In the genomic region with DNA sequence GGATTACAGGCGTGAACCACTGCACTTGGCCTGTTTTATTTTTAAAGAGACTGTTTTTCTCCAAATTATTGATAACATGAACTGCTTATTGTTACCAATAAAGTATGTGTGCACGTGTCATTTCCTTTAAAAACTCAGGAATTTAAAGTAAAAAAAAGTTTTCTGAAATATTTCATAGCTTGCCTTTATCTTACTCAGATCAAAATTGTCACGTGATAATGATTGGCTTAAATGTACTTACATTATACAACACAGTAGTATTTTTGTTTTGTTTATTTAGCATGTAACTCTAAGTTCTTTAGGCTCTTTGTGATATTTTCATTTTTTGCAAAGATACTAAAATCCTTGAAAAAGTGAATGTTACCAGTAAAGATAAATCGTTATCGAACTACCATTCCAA, we compare ENCODE assay signal across 29 cellular contexts.
"Had no signal": no experiment of that assay in that cellular context is flagged by ENCODE, and none has a peak within 500 bp of the region (broad histone marks: within the 10 kb centered on the region; RNA-seq: fewer than 3 reads in every experiment).

No MANE protein-coding gene starts in this region.

- H3K27me3 ChIP-seq: adrenal gland, brain microvascular endothelial cell, Peyer's patch, SJSA1 had no signal

- H3K4me3 Mint-ChIP-seq: activated CD4-positive, alpha-beta T cell treated with anti-CD3 and anti-CD28 coated beads for 36 hours; activated CD4-positive, alpha-beta T cell treated with anti-CD3 and anti-CD28 coated beads, Interleukin-2, amount 10 ng/mL, durations not matched to agents 7 days and 5 days; activated CD8-positive, alpha-beta T cell treated with anti-CD3 and anti-CD28 coated beads, Interleukin-2, amount 10 ng/mL, durations not matched to agents 7 days and 5 days; activated naive CD4-positive, alpha-beta T cell treated with anti-CD3 and anti-CD28 coated beads, Interleukin-2, amount 50 U/mL, for 24 hours; activated T-cell treated with anti-CD3 and anti-CD28 coated beads, Interleukin-2, amount 50 U/mL, for 24 hours; T-helper 1 cell treated with Interleukin-12 subunit alpha and Interleukin-12 subunit beta and Interleukin-4 antibody, amounts not matched to agents 30 μg/mL and 1 μg/mL, for 36 hours; T-helper 2 cell treated with Interferon-gamma antibody and Interleukin-4, amounts not matched to agents 5 μg/mL and 100 μg/mL, for 36 hours; WTC11 had no signal

- H3K9me3 Mint-ChIP-seq: activated T-cell treated with anti-CD3 and anti-CD28 coated beads, Interleukin-2, amount 50 U/mL, for 24 hours; activated T-helper 2 cell treated with anti-CD3 and anti-CD28 coated beads, Interferon-gamma antibody, Interleukin-2, Interleukin-4, amounts not matched to agents 10 μg/mL and 5 μg/mL and 100 μg/mL, durations not matched to agents 14 hours and 24 hours and 36 hours; T-helper 1 cell treated with Interleukin-12 subunit alpha and Interleukin-12 subunit beta and Interleukin-4 antibody, amounts not matched to agents 30 μg/mL and 1 μg/mL, for 36 hours; T-helper 2 cell treated with Interferon-gamma antibody and Interleukin-4, amounts not matched to agents 5 μg/mL and 100 μg/mL, for 36 hours; WTC11 had no signal

- H3K27ac Mint-ChIP-seq: activated CD4-positive, alpha-beta T cell treated with anti-CD3 and anti-CD28 coated beads for 36 hours; activated CD4-positive, alpha-beta T cell treated with anti-CD3 and anti-CD28 coated beads, Interleukin-2, amount 10 ng/mL, durations not matched to agents 7 days and 5 days; activated CD8-positive, alpha-beta T cell treated with anti-CD3 and anti-CD28 coated beads, Interleukin-2, amount 10 ng/mL, durations not matched to agents 7 days and 5 days; activated naive CD4-positive, alpha-beta T cell treated with anti-CD3 and anti-CD28 coated beads, Interleukin-2, amount 50 U/mL, for 24 hours; activated T-cell treated with anti-CD3 and anti-CD28 coated beads, Interleukin-2, amount 50 U/mL, for 24 hours; activated T-helper 2 cell treated with anti-CD3 and anti-CD28 coated beads, Interferon-gamma antibody, Interleukin-2, Interleukin-4, amounts not matched to agents 10 μg/mL and 5 μg/mL and 100 μg/mL, durations not matched to agents 14 hours and 24 hours and 36 hours; T-helper 1 cell treated with Interleukin-12 subunit alpha and Interleukin-12 subunit beta and Interleukin-4 antibody, amounts not matched to agents 30 μg/mL and 1 μg/mL, for 36 hours; T-helper 2 cell treated with Interferon-gamma antibody and Interleukin-4, amounts not matched to agents 5 μg/mL and 100 μg/mL, for 36 hours; WTC11 had no signal

- DNase-seq: activated CD4-positive, alpha-beta T cell treated with anti-CD3 and anti-CD28 coated beads for 36 hours; activated CD4-positive, alpha-beta T cell treated with anti-CD3 and anti-CD28 coated beads, Interleukin-2, amount 10 ng/mL, durations not matched to agents 7 days and 5 days; activated CD4-positive, alpha-beta T cell treated with anti-CD3 and anti-CD28 coated beads, Interleukin-2, amount 50 U/mL, for 48 hours; activated CD8-positive, alpha-beta T cell treated with anti-CD3 and anti-CD28 coated beads, Interleukin-2, amount 10 ng/mL, durations not matched to agents 7 days and 5 days; activated gamma-delta T cell; activated naive CD4-positive, alpha-beta T cell treated with Interleukin-2 at 50 U/mL for 16 hours; activated T-cell treated with anti-CD3 and anti-CD28 coated beads, Interleukin-2, amount 50 U/mL, for 24 hours; adrenal gland; central memory CD4-positive, alpha-beta T cell; Karpas-422; NCI-H2081 treated with DMSO at 0.1 percent for 48 hours; NCI-H2171; NCI-H510A; NCI-H526; NCI-H748 treated with DMSO at 0.1 percent for 48 hours; NK-92 treated with Interleukin-12 subunit alpha and Interleukin-12 subunit beta, amount 100 ng/mL, for 24 hours; Peyer's patch; RPMI8226; SHP77 treated with DMSO at 0.1 percent for 48 hours; SK-N-SH had no signal

- H3K9ac ChIP-seq: SK-N-SH had no signal

- H3K27ac ChIP-seq: adrenal gland, brain microvascular endothelial cell, Peyer's patch, SJSA1 had no signal

- ATAC-seq: activated CD4-positive, alpha-beta T cell treated with anti-CD3 and anti-CD28 coated beads for 36 hours; activated CD4-positive, CD25-positive, alpha-beta regulatory T cell treated with anti-CD3 and anti-CD28 coated beads, Interleukin-2, amount 50 U/mL, for 24 hours; activated CD8-positive, alpha-beta T cell treated with anti-CD3 and anti-CD28 coated beads, Interleukin-2, amount 10 ng/mL, durations not matched to agents 7 days and 5 days; WTC11 had no signal

- H3K9me3 ChIP-seq: adrenal gland, Peyer's patch, SJSA1, SK-N-SH had no signal

- H3K4me3 ChIP-seq: adrenal gland, Peyer's patch, SJSA1 had no signal

- H3K36me3 Mint-ChIP-seq: WTC11 had no signal

- FAIRE-seq: TTC549 had no signal

- H3K36me3 ChIP-seq: adrenal gland, brain microvascular endothelial cell, Peyer's patch, SJSA1 had no signal

- H3K27me3 Mint-ChIP-seq: activated CD4-positive, alpha-beta T cell treated with anti-CD3 and anti-CD28 coated beads for 36 hours; activated CD4-positive, alpha-beta T cell treated with anti-CD3 and anti-CD28 coated beads, Interleukin-2, amount 10 ng/mL, durations not matched to agents 7 days and 5 days; activated naive CD4-positive, alpha-beta T cell treated with anti-CD3 and anti-CD28 coated beads, Interleukin-2, amount 50 U/mL, for 24 hours; activated T-cell treated with anti-CD3 and anti-CD28 coated beads, Interleukin-2, amount 50 U/mL, for 24 hours had no signal

- H3K4me1 Mint-ChIP-seq: activated CD4-positive, alpha-beta T cell treated with anti-CD3 and anti-CD28 coated beads, Interleukin-2, amount 10 ng/mL, durations not matched to agents 7 days and 5 days had no signal
